In the genomic region with DNA sequence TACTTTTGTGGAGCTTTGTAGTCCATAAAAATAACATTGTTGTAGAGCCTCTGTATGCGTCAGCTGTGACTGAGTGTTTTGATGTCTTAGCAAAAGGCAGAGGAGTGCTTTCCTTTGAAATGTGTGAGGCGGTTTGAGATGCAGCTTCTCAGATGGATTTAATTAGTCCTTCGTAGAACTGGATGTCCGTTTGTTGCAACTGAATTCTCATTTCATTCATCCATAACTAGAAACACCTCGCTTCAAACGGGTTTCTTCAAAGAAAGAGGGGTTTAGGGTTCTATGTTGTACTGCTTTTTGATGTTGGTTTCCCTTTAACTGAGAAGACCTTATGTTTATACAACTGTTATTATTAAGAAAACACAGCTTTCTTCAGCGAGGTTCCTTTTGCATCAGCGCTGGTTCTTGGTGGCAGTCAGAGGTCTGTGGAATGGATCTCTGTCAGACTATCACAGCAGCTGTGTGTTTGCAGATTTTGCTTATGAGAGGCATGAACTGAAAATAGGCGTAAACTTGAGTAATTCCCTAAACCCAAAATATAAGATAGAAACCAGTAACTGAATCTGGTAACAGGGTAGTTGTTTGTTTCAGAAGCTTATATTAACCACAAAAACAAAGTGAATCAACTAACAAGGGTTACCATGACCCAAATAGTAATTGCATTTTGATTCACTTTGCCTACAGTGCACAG, we compare ENCODE assay signal across 8 cellular contexts.
A peak's percentile ranks its signal among the peaks of the same experiment; 100 is the strongest.
DNase-seq lines count a peak whose midpoint lies in the region; FAIRE-seq and TF ChIP-seq lines count a peak whose summit lies in the region.

No MANE protein-coding gene starts in this region.

- H3K27ac ChIP-seq in mammary epithelial cell (ENCODE audit: insufficient read depth, low read depth, low read length) (no peak overlapping the region), MM.1S (ENCODE audit: low read length) (peak overlapping the region; percentile 87)

- TF ChIP-seq CTCF in MCF 10A (IDR thresholded peaks at IDR 0.05; ENCODE audit: unreplicated experiment) (no peak), mammary epithelial cell (conservative IDR thresholded peaks at IDR 0.05 in 1 of 2, IDR thresholded peaks at IDR 0.05 in 1 of 2; ENCODE audit: extremely low read depth in 1 of 2, insufficient read depth in 1 of 2, low read depth in 1 of 2, low read length in 2 of 2) (no peak), MM.1S (IDR thresholded peaks at IDR 0.05; ENCODE audit: low read length) (no peak), fibroblast of pulmonary artery (IDR thresholded peaks at IDR 0.05; ENCODE audit: low read length, missing control alignments) (no peak)

- H3K79me2 ChIP-seq in mammary epithelial cell (ENCODE audit: insufficient read depth, low read length) (no peaks in the 10 kb centered on the region), MM.1S (ENCODE audit: low read length) (no peaks in the 10 kb centered on the region)

- POLR2A ChIA-PET in MCF 10A (lab: Yijun Ruan, JAX) = interaction anchor here (0.9 to 1.7 kb wide), 3 partner anchors 9 to 88 kb away, joined by 3 to 5 read pairs (median 3); no protein-coding TSS in a partner anchor

- H4K20me1 ChIP-seq in mammary epithelial cell (ENCODE audit: insufficient read depth, low read length) = no peaks in the 10 kb centered on the region
- no peaks in the 10 kb centered on the region for H4K20me1 ChIP-seq in MM.1S (ENCODE audit: insufficient read depth, low read length)

- H3K9ac ChIP-seq in mammary epithelial cell (ENCODE audit: insufficient read depth, low read length) = no peak overlapping the region
- H3K9ac ChIP-seq in MM.1S (ENCODE audit: low read length) = peak overlapping the region; percentile 57

- H3K9me3 ChIP-seq in mammary epithelial cell (replicated peaks; ENCODE audit: insufficient read depth, low read length) = no peaks in the 10 kb centered on the region
- no peaks in the 10 kb centered on the region for H3K9me3 ChIP-seq in MM.1S (replicated peaks; ENCODE audit: insufficient read depth, low read length)

- TF ChIP-seq POLR2A in H54 (IDR thresholded peaks at IDR 0.05; ENCODE audit: low read depth, low read length) = no peak

- dilution Hi-C loops in mammary epithelial cell (cut with HindIII; ENCODE audit: low sequenced_read_pairs) = no loop called here

- H3K36me3 ChIP-seq in mammary epithelial cell (ENCODE audit: insufficient read depth, low read length) (no peaks in the 10 kb centered on the region), MM.1S (replicated peaks; ENCODE audit: insufficient read depth, low read length) (no peaks in the 10 kb centered on the region)

- H3K27me3 ChIP-seq in mammary epithelial cell (ENCODE audit: insufficient read depth, low read length) (no peaks in the 10 kb centered on the region), MM.1S (replicated peaks; ENCODE audit: insufficient read depth, low read length) (no peaks in the 10 kb centered on the region)

- in situ Hi-C loops in mammary epithelial cell (cut with MboI; ENCODE audit: low sequenced_read_pairs in 2 of 2) = no loop called here

- H3K4me1 Mint-ChIP-seq in MCF 10A (ENCODE audit: insufficient read depth, unreplicated experiment) = peaks cover 17% of the 10 kb centered on the region

- H3K4me1 ChIP-seq in mammary epithelial cell (ENCODE audit: insufficient read depth, low read length) (peaks cover 14% of the 10 kb centered on the region), MM.1S (ENCODE audit: low read length) (peaks cover 26% of the 10 kb centered on the region)

- no peaks in the 10 kb centered on the region for H3K27me3 Mint-ChIP-seq in MCF 10A (ENCODE audit: insufficient read depth, unreplicated experiment)

- H3K4me2 ChIP-seq in mammary epithelial cell (ENCODE audit: insufficient read depth, low read depth, low read length) = no peak overlapping the region
- H3K4me2 ChIP-seq in MM.1S (ENCODE audit: low read depth, low read length) = peak overlapping the region; percentile 66

- peaks cover 14% of the 10 kb centered on the region for H3F3A ChIP-seq in MM.1S (ENCODE audit: insufficient read depth, low read length)

- H3K36me3 Mint-ChIP-seq in MCF 10A (ENCODE audit: insufficient read depth, unreplicated experiment) = no peaks in the 10 kb centered on the region

- no peak overlapping the region for H3K27ac Mint-ChIP-seq in MCF 10A (ENCODE audit: low read depth, unreplicated experiment)

- peak; percentile 100 for FAIRE-seq in H54 (lab: Jason Lieb, UNC)

- DNase-seq in MCF 10A (ENCODE audit: unreplicated experiment) (peak; percentile 22), mammary epithelial cell (no peak), H54 (ENCODE audit: insufficient read length, low spot score) (peak; percentile 20), MM.1S (peak; percentile 91), fibroblast of pulmonary artery (ENCODE audit: low read depth) (peak; percentile 50), SHP77 treated with DMSO at 0.1 percent for 48 hours (lab: John Stamatoyannopoulos, UW) (no peak), NCI-H345 (lab: John Stamatoyannopoulos, UW) (no peak), NCI-H1092 treated with DMSO at 0.1 percent for 48 hours (lab: John Stamatoyannopoulos, UW) (no peak)

- no peaks in the 10 kb centered on the region for H3K9me2 ChIP-seq in MM.1S (replicated peaks; ENCODE audit: insufficient read depth, low read length)

- CTCF ChIA-PET in MCF 10A (lab: Yijun Ruan, JAX) = interaction anchor here (1.0 kb wide), 1 partner anchor 31 kb away, joined by 4 read pairs; no protein-coding TSS in a partner anchor
- CTCF ChIA-PET in mammary epithelial cell (lab: Charles Lee; ENCODE audit: low non-redundant PET) = no interaction called here

- H2AFZ ChIP-seq in mammary epithelial cell (ENCODE audit: low read depth, low read length) = no peak overlapping the region
- 0 out of 2 replicates have a peak overlapping the region, but pooled peaks have one; percentile 19 for H2AFZ ChIP-seq in MM.1S (ENCODE audit: low read length)

- no peak overlapping the region for H3K4me3 Mint-ChIP-seq in MCF 10A (ENCODE audit: unreplicated experiment)

- no peaks in the 10 kb centered on the region for H3K9me3 Mint-ChIP-seq in MCF 10A (ENCODE audit: unreplicated experiment)

- no peak overlapping the region for H3K4me3 ChIP-seq in mammary epithelial cell (replicated peaks in 1 of 3; ENCODE audit: insufficient read depth in 1 of 3, low read depth in 2 of 3, low read length in 3 of 3)
- peak overlapping the region; percentile 29; the same call in 1 of the 2 replicates for H3K4me3 ChIP-seq in MM.1S (ENCODE audit: low read length)
- no peak overlapping the region for H3K4me3 ChIP-seq in fibroblast of pulmonary artery (replicated peaks; ENCODE audit: low read depth, low read length)

- intact Hi-C loops in MCF 10A (cut with micrococcal nuclease) (loop anchor here (5.0 kb wide), 1 partner anchor 307 kb away; a partner anchor contains a TSS), mammary epithelial cell (cut with micrococcal nuclease) (no loop called here)

- no TSS peak for BruUV-seq in MCF 10A (replicated peaks; lab: Mats Ljungman, UMichigan)
- BruUV-seq in mammary epithelial cell (replicated peaks; lab: Mats Ljungman, UMichigan) = no TSS peak

- WGBS in mammary epithelial cell (ENCODE audit: low coverage, missing lambda C conversion rate) = 94% methylated on average over 9 of the region's 9 CpGs

Comparison
In these comparisons a context has a peak if more than half of its experiments do, and no peak if none do; other contexts are left out.
1. DNase-seq: peak in MCF 10A (single experiment), H54 (single experiment), MM.1S (single experiment) and fibroblast of pulmonary artery (single experiment); none in mammary epithelial cell (single experiment), SHP77 treated with DMSO at 0.1 percent for 48 hours (single experiment), NCI-H345 (single experiment) and NCI-H1092 treated with DMSO at 0.1 percent for 48 hours (single experiment).